1 cellular context compared by ENCODE assay signal in the genomic region with DNA sequence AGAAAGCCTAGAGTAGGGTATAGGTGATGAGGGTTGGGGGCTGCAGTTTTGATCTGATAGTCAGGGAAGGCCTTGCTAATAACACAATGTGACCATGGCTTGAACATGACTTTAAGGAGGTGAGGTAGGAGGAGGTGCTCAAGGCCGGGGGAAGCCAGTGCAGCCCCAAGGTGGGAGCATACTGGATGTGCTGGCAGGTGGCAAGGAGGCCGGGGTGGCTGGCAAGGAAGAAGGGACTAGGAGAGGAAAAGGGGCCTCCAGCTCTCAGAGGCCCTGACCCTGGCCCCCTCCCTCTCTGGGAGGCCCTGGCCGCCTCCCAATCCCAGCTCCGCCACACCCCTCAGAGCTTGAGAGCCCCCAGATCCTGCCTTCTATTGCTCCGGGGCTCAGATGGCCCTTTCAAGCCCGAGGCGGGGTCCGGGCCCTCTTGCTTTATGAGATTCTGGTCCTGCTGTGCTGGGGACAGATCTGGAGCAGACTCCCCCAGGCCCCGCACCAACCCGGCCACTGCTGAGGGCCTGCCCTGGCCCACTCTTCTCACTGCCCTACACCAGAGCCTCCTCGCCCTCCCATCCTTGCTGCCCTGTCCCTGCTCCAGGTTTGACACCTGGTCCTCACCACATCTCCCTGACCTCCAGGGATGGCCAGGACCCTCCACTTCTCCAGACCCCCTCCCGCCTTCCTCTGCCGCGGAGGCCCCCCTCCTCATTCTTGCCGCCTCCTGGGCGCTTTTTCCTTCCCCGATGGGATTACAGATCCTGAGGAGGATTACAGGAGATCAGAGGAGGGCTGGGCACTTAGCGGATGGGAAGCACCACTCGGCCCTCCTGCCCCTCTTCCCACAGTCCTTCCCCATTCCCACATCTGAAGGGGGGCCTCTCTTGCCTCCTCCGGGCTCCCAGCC.
TF ChIP-seq lines count a peak whose summit lies in the region.

No MANE protein-coding gene starts in this region.

TF ChIP-seq in GM12878, 131 proteins besides CTCF, POLR2A, EP300 and RAD21:
- TF ChIP-seq TAF1 (IDR thresholded peaks at IDR 0.05; ENCODE audit: borderline replicate concordance, low read depth, low read length) (no peak), MEF2A (IDR thresholded peaks at IDR 0.05; ENCODE audit: insufficient read depth, low read depth, low read length) (no peak), NR2F1 (conservative IDR thresholded peaks at IDR 0.05) (no peak), STAT1 (conservative IDR thresholded peaks at IDR 0.05) (no peak), MYC (IDR thresholded peaks at IDR 0.05; ENCODE audit: insufficient read depth, insufficient read length, insufficient replicate concordance, low read length, severe bottlenecking) (no peak), HDAC2 (IDR thresholded peaks at IDR 0.05) (no peak), NR2C2 (IDR thresholded peaks at IDR 0.05; ENCODE audit: borderline replicate concordance, control insufficient read depth, insufficient read length, low read depth) (no peak), GABPA (IDR thresholded peaks at IDR 0.05; ENCODE audit: low read depth) (no peak), CHD2 (IDR thresholded peaks at IDR 0.05; ENCODE audit: borderline replicate concordance, low read depth, low read length) (no peak), ZSCAN29 (IDR thresholded peaks at IDR 0.05) (no peak), KDM1A (IDR thresholded peaks at IDR 0.05; ENCODE audit: borderline replicate concordance) (no peak), JUND (IDR thresholded peaks at IDR 0.05; ENCODE audit: low read depth, low read length) (no peak), FOXM1 (IDR thresholded peaks at IDR 0.05; ENCODE audit: low read depth, low read length) (no peak), RUNX3 (IDR thresholded peaks at IDR 0.05; ENCODE audit: low read length) (no peak), ZNF207 (IDR thresholded peaks at IDR 0.05; ENCODE audit: borderline replicate concordance) (no peak), CHD1 (IDR thresholded peaks at IDR 0.05; ENCODE audit: low read depth, low read length) (no peak), CBFB (IDR thresholded peaks at IDR 0.05; ENCODE audit: low read depth) (no peak)
- TF ChIP-seq, protein P1, sequence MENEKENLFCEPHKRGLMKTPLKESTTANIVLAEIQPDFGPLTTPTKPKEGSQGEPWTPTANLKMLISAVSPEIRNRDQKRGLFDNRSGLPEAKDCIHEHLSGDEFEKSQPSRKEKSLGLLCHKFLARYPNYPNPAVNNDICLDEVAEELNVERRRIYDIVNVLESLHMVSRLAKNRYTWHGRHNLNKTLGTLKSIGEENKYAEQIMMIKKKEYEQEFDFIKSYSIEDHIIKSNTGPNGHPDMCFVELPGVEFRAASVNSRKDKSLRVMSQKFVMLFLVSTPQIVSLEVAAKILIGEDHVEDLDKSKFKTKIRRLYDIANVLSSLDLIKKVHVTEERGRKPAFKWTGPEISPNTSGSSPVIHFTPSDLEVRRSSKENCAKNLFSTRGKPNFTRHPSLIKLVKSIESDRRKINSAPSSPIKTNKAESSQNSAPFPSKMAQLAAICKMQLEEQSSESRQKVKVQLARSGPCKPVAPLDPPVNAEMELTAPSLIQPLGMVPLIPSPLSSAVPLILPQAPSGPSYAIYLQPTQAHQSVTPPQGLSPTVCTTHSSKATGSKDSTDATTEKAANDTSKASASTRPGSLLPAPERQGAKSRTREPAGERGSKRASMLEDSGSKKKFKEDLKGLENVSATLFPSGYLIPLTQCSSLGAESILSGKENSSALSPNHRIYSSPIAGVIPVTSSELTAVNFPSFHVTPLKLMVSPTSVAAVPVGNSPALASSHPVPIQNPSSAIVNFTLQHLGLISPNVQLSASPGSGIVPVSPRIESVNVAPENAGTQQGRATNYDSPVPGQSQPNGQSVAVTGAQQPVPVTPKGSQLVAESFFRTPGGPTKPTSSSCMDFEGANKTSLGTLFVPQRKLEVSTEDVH (IDR thresholded peaks at IDR 0.05; ENCODE audit: low read depth, partially characterized antibody) = no peak
- TF ChIP-seq, protein P2, sequence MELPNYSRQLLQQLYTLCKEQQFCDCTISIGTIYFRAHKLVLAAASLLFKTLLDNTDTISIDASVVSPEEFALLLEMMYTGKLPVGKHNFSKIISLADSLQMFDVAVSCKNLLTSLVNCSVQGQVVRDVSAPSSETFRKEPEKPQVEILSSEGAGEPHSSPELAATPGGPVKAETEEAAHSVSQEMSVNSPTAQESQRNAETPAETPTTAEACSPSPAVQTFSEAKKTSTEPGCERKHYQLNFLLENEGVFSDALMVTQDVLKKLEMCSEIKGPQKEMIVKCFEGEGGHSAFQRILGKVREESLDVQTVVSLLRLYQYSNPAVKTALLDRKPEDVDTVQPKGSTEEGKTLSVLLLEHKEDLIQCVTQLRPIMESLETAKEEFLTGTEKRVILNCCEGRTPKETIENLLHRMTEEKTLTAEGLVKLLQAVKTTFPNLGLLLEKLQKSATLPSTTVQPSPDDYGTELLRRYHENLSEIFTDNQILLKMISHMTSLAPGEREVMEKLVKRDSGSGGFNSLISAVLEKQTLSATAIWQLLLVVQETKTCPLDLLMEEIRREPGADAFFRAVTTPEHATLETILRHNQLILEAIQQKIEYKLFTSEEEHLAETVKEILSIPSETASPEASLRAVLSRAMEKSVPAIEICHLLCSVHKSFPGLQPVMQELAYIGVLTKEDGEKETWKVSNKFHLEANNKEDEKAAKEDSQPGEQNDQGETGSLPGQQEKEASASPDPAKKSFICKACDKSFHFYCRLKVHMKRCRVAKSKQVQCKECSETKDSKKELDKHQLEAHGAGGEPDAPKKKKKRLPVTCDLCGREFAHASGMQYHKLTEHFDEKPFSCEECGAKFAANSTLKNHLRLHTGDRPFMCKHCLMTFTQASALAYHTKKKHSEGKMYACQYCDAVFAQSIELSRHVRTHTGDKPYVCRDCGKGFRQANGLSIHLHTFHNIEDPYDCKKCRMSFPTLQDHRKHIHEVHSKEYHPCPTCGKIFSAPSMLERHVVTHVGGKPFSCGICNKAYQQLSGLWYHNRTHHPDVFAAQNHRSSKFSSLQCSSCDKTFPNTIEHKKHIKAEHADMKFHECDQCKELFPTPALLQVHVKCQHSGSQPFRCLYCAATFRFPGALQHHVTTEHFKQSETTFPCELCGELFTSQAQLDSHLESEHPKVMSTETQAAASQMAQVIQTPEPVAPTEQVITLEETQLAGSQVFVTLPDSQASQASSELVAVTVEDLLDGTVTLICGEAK (IDR thresholded peaks at IDR 0.05; ENCODE audit: borderline replicate concordance) = no peak
- TF ChIP-seq, protein P3, sequence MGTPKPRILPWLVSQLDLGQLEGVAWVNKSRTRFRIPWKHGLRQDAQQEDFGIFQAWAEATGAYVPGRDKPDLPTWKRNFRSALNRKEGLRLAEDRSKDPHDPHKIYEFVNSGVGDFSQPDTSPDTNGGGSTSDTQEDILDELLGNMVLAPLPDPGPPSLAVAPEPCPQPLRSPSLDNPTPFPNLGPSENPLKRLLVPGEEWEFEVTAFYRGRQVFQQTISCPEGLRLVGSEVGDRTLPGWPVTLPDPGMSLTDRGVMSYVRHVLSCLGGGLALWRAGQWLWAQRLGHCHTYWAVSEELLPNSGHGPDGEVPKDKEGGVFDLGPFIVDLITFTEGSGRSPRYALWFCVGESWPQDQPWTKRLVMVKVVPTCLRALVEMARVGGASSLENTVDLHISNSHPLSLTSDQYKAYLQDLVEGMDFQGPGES (IDR thresholded peaks at IDR 0.05) = no peak
